Comparison of ENCODE assay signal across 9 cellular contexts in genomic region chr13:30577381-30577780, GRCh38. TPM values are rescaled to one million over a fixed set of nuclear protein-coding genes. Genes with fewer than 3 reads are reported as not detected.
DNase-seq lines count a peak whose midpoint lies in the region; ATAC-seq, FAIRE-seq and TF ChIP-seq lines count a peak whose summit lies in the region.
"Had no signal": no experiment of that assay in that cellular context is flagged by ENCODE, and none has a peak within 500 bp of the region (broad histone marks: within the 10 kb centered on the region; RNA-seq: fewer than 3 reads in every experiment).

No MANE protein-coding gene starts in this region.

- in situ Hi-C loops in SK-MEL-5 (cut with HindIII; ENCODE audit: low pct_unique_long_range_greater_than_20kb, low sequenced_read_pairs) (no loop called here), astrocyte of the spinal cord (cut with HindIII; ENCODE audit: low sequenced_read_pairs) (no loop called here)

- no peak for TF ChIP-seq CTCF in astrocyte of the spinal cord (IDR thresholded peaks at IDR 0.05; ENCODE audit: low read depth, low read length)

- no peaks in the 10 kb centered on the region for H3K27me3 ChIP-seq in small intestine (ENCODE audit: control insufficient read depth in 2 of 2, insufficient read depth in 2 of 2, low read length in 2 of 2)

- H3K9me3 ChIP-seq in small intestine (ENCODE audit: control insufficient read depth, low read depth), result no peaks in the 10 kb centered on the region
- H3K9me3 ChIP-seq: neutrophil had no signal

- H3K4me3 ChIP-seq in astrocyte of the spinal cord (ENCODE audit: low read depth, low read length), result no peak overlapping the region
- no peak overlapping the region for H3K4me3 ChIP-seq in small intestine (ENCODE audit: low read depth in 1 of 2, low read length in 2 of 2)

- peak; percentile 63 for ATAC-seq in HG03060 (IDR thresholded peaks at IDR 0.05; ENCODE audit: low read depth, unreplicated experiment)

- H3K27ac ChIP-seq in small intestine (ENCODE audit: low read depth in 1 of 2, low read length in 1 of 2), result no peak overlapping the region
- H3K27ac ChIP-seq: neutrophil had no signal

- H3K36me3 ChIP-seq in small intestine (ENCODE audit: control insufficient read depth in 2 of 2, insufficient read depth in 2 of 2, low read length in 2 of 2), result no peaks in the 10 kb centered on the region
- H3K36me3 ChIP-seq: neutrophil had no signal

- FAIRE-seq in GM18507 (lab: Jason Lieb, UNC) (peak; percentile 74), small intestine (lab: Jason Lieb, UNC) (no peak)

- DNase-seq in GM18507 (ENCODE audit: extremely low spot score, insufficient read length, low read depth), result peak; percentile 11
- peak; percentile 57 for DNase-seq in SK-MEL-5 (ENCODE audit: low read depth, low spot score)
- DNase-seq in astrocyte of the spinal cord (ENCODE audit: low read depth, low spot score), result peak; percentile 93
- DNase-seq in small intestine, result peak; percentile 18
- DNase-seq in NCI-H1694 (lab: John Stamatoyannopoulos, UW), result no peak
- DNase-seq in ureter (ENCODE audit: low spot score), result no peak
- no peak for DNase-seq in DMS153 (lab: John Stamatoyannopoulos, UW)

- WGBS in small intestine, 3 donors, result 61 to 71% (median 63%) methylated on average over 5 of the region's 5 CpGs

- H3K4me1 ChIP-seq in small intestine (ENCODE audit: control insufficient read depth in 2 of 2, insufficient read depth in 1 of 2, low read depth in 1 of 2, low read length in 1 of 2), result no peaks in the 10 kb centered on the region

RNA-seq across cellular contexts. Expression of gene USPL1, which starts 40.3 kb away (rescaled TPM):
- 19.6 and 20.2 TPM in 2 replicates for total RNA-seq in SK-MEL-5 (2014; rRNA removed; shearing (Covaris generic))
- 13.5 and 16.9 TPM in 2 replicates for polyA plus RNA-seq in SK-MEL-5 (2015; cell fraction: cytosol; rRNA removed)
- polyA plus RNA-seq in SK-MEL-5 (2015; cell fraction: nucleus; rRNA removed), result 89.0 and 90.2 TPM in 2 replicates
- polyA plus RNA-seq in small intestine, result 1 to 10 TPM; 6.6 to 9.6 (median 7.0) TPM
- 24.4 TPM for total RNA-seq in ureter

Comparison
In these comparisons a context has a peak if more than half of its experiments do, and no peak if none do; other contexts are left out.
1. DNase-seq: peak in GM18507 (single experiment), SK-MEL-5 (single experiment), astrocyte of the spinal cord (single experiment) and small intestine (single experiment); none in NCI-H1694 (single experiment), ureter (single experiment) and DMS153 (single experiment).